Comparison of ENCODE assay signal across 3 cellular contexts in the genomic region with DNA sequence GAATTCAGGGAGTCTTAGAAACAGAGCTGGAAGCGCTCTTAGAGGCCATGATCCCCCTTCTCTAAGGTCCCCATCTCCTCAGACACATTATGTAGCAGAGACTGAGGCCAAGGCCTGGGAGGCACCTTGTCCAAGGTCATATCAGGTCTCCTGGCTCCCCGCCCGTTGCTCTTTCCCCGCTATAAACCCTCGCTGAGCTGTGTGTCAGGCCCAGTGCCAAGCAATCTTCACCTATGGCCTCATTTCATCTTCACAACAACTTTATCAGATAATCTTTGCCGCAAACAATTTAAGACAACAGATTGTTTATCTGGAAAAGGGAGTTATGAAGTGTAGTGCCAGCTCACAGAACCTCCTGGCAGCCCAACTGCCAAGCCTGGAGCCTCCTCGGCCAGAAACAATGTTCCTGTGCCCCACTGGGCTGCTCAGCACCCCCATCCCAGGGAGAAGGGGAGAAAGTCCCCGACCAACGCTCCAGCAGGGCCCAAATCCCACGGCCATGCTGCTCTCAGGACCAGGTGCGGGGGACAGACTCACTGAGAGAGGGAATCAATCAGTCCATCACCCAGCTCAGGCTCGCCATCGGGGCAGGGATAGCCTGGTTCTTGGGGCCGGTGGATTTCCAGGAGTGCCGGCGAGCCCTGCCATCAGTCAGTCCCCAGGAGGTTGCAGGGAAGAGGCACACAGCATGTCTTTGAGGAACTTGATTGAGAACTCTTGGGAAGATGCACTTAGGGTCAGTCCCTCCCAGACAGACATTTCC.
TF ChIP-seq lines count a peak whose summit lies in the region.

No MANE protein-coding gene starts in this region.

TF ChIP-seq in SK-N-SH treated with all-trans-retinoic acid at 6 μM for 48 hours, 23 proteins besides CTCF, POLR2A, EP300 and RAD21:
- TF ChIP-seq PPARA (CRISPR knock-in tag; IDR thresholded peaks at IDR 0.05; ENCODE audit: borderline replicate concordance) (no peak), ISL1 (CRISPR knock-in tag; IDR thresholded peaks at IDR 0.05) (no peak), CSDC2 (CRISPR knock-in tag; IDR thresholded peaks at IDR 0.05) (no peak), ZFP30 (CRISPR knock-in tag; IDR thresholded peaks at IDR 0.05) (no peak), CREB5 (CRISPR knock-in tag; IDR thresholded peaks at IDR 0.05; ENCODE audit: low read depth) (no peak), BACH2 (CRISPR knock-in tag; IDR thresholded peaks at IDR 0.05; ENCODE audit: borderline replicate concordance) (no peak), GLIS3 (CRISPR knock-in tag; IDR thresholded peaks at IDR 0.05) (no peak), TOX (CRISPR knock-in tag; IDR thresholded peaks at IDR 0.05; ENCODE audit: borderline replicate concordance) (no peak), SNAI2 (CRISPR knock-in tag; IDR thresholded peaks at IDR 0.05) (no peak), ZFP3 (CRISPR knock-in tag; IDR thresholded peaks at IDR 0.05) (no peak), ZNF70 (CRISPR knock-in tag; IDR thresholded peaks at IDR 0.05) (no peak), ZNF8 (CRISPR knock-in tag; IDR thresholded peaks at IDR 0.05) (no peak), ZNF565 (CRISPR knock-in tag; conservative IDR thresholded peaks at IDR 0.05; ENCODE audit: low read depth) (no peak), OSR1 (CRISPR knock-in tag; IDR thresholded peaks at IDR 0.05) (no peak), ARNTL (CRISPR knock-in tag; IDR thresholded peaks at IDR 0.05; ENCODE audit: borderline replicate concordance, low read depth) (no peak), ZC3H10 (CRISPR knock-in tag; IDR thresholded peaks at IDR 0.05) (no peak), ESRRG (CRISPR knock-in tag; IDR thresholded peaks at IDR 0.05) (no peak), TCF4 (CRISPR knock-in tag; IDR thresholded peaks at IDR 0.05; ENCODE audit: borderline replicate concordance) (no peak)
- TF ChIP-seq, protein P1, sequence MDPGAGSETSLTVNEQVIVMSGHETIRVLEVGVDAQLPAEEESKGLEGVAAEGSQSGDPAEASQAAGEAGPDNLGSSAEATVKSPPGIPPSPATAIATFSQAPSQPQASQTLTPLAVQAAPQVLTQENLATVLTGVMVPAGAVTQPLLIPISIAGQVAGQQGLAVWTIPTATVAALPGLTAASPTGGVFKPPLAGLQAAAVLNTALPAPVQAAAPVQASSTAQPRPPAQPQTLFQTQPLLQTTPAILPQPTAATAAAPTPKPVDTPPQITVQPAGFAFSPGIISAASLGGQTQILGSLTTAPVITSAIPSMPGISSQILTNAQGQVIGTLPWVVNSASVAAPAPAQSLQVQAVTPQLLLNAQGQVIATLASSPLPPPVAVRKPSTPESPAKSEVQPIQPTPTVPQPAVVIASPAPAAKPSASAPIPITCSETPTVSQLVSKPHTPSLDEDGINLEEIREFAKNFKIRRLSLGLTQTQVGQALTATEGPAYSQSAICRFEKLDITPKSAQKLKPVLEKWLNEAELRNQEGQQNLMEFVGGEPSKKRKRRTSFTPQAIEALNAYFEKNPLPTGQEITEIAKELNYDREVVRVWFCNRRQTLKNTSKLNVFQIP (CRISPR knock-in tag; IDR thresholded peaks at IDR 0.05; ENCODE audit: borderline replicate concordance, low read depth), result no peak
- TF ChIP-seq, protein P2, sequence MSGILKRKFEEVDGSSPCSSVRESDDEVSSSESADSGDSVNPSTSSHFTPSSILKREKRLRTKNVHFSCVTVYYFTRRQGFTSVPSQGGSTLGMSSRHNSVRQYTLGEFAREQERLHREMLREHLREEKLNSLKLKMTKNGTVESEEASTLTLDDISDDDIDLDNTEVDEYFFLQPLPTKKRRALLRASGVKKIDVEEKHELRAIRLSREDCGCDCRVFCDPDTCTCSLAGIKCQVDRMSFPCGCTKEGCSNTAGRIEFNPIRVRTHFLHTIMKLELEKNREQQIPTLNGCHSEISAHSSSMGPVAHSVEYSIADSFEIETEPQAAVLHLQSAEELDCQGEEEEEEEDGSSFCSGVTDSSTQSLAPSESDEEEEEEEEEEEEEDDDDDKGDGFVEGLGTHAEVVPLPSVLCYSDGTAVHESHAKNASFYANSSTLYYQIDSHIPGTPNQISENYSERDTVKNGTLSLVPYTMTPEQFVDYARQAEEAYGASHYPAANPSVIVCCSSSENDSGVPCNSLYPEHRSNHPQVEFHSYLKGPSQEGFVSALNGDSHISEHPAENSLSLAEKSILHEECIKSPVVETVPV (CRISPR knock-in tag; IDR thresholded peaks at IDR 0.05), result no peak

TF ChIP-seq in SK-N-SH, 30 proteins besides CTCF, POLR2A, EP300 and RAD21:
- TF ChIP-seq POLR2AphosphoS5 (IDR thresholded peaks at IDR 0.05; ENCODE audit: low read depth, low read length), result no peak
- TF ChIP-seq, protein P3, sequence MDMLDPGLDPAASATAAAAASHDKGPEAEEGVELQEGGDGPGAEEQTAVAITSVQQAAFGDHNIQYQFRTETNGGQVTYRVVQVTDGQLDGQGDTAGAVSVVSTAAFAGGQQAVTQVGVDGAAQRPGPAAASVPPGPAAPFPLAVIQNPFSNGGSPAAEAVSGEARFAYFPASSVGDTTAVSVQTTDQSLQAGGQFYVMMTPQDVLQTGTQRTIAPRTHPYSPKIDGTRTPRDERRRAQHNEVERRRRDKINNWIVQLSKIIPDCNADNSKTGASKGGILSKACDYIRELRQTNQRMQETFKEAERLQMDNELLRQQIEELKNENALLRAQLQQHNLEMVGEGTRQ (IDR thresholded peaks at IDR 0.05; ENCODE audit: borderline replicate concordance, low read depth, low read length), result no peak
- TF ChIP-seq EZH2phosphoT487 (IDR thresholded peaks at IDR 0.05; ENCODE audit: borderline replicate concordance, low read depth), result no peak
- no peak for TF ChIP-seq NRF1 (IDR thresholded peaks at IDR 0.05; ENCODE audit: low read depth, low read length)
- TF ChIP-seq TEAD4 (IDR thresholded peaks at IDR 0.05; ENCODE audit: borderline replicate concordance, insufficient read depth), result no peak
- no peak for TF ChIP-seq GABPA (IDR thresholded peaks at IDR 0.05; ENCODE audit: low read depth)
- no peak for TF ChIP-seq TAF1 (IDR thresholded peaks at IDR 0.05; ENCODE audit: borderline replicate concordance, low read depth, low read length)
- TF ChIP-seq GATA2 (CRISPR knock-in tag; IDR thresholded peaks at IDR 0.05), result no peak
- TF ChIP-seq FOXM1 (IDR thresholded peaks at IDR 0.05; ENCODE audit: low read depth), result no peak
- TF ChIP-seq MEF2A (IDR thresholded peaks at IDR 0.05; ENCODE audit: borderline replicate concordance, low read depth), result no peak
- no peak for TF ChIP-seq JUND (IDR thresholded peaks at IDR 0.05)
- no peak for TF ChIP-seq NFIC (IDR thresholded peaks at IDR 0.05; ENCODE audit: borderline replicate concordance)
- TF ChIP-seq, protein P4, sequence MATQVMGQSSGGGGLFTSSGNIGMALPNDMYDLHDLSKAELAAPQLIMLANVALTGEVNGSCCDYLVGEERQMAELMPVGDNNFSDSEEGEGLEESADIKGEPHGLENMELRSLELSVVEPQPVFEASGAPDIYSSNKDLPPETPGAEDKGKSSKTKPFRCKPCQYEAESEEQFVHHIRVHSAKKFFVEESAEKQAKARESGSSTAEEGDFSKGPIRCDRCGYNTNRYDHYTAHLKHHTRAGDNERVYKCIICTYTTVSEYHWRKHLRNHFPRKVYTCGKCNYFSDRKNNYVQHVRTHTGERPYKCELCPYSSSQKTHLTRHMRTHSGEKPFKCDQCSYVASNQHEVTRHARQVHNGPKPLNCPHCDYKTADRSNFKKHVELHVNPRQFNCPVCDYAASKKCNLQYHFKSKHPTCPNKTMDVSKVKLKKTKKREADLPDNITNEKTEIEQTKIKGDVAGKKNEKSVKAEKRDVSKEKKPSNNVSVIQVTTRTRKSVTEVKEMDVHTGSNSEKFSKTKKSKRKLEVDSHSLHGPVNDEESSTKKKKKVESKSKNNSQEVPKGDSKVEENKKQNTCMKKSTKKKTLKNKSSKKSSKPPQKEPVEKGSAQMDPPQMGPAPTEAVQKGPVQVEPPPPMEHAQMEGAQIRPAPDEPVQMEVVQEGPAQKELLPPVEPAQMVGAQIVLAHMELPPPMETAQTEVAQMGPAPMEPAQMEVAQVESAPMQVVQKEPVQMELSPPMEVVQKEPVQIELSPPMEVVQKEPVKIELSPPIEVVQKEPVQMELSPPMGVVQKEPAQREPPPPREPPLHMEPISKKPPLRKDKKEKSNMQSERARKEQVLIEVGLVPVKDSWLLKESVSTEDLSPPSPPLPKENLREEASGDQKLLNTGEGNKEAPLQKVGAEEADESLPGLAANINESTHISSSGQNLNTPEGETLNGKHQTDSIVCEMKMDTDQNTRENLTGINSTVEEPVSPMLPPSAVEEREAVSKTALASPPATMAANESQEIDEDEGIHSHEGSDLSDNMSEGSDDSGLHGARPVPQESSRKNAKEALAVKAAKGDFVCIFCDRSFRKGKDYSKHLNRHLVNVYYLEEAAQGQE (IDR thresholded peaks at IDR 0.05; ENCODE audit: low read depth, low read length), result no peak
- TF ChIP-seq, protein P5, sequence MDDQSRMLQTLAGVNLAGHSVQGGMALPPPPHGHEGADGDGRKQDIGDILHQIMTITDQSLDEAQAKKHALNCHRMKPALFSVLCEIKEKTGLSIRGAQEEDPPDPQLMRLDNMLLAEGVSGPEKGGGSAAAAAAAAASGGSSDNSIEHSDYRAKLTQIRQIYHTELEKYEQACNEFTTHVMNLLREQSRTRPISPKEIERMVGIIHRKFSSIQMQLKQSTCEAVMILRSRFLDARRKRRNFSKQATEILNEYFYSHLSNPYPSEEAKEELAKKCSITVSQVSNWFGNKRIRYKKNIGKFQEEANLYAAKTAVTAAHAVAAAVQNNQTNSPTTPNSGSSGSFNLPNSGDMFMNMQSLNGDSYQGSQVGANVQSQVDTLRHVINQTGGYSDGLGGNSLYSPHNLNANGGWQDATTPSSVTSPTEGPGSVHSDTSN (IDR thresholded peaks at IDR 0.05), result no peak
- no peak for TF ChIP-seq RFX5 (IDR thresholded peaks at IDR 0.05; ENCODE audit: low read length)
- TF ChIP-seq CHD2 (IDR thresholded peaks at IDR 0.05; ENCODE audit: low read length, partially characterized antibody), result no peak
- TF ChIP-seq FOXJ3 (CRISPR knock-in tag; IDR thresholded peaks at IDR 0.05), result no peak

TF ChIP-seq in liver, 16 proteins besides CTCF, POLR2A, EP300 and RAD21:
- TF ChIP-seq RXRA (IDR thresholded peaks at IDR 0.05), result peak; percentile 28 to 47
- TF ChIP-seq SP1 (IDR thresholded peaks at IDR 0.05), result no peak
